12 cellular contexts compared by ENCODE assay signal in the genomic region with DNA sequence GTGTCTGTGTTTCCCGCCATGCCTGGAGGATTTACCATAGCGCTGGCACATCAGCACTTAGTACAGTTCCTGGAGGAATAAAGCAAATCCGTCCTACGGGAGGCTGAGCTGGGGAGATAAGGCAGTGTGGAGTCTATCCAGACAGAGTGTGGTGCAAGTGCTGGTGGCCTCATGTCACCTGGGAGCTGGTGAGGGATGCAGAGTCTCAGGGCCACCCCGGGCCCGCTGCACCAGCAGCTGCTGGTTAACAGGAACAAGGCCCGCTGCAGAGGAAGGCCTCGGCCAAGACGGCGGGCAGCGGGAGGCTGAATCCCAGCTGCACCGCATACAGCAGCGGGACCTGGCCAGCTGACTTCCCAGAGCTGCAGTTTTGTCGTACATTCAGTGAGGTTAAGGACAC. TPM values are rescaled to one million over a fixed set of nuclear protein-coding genes. Genes with fewer than 3 reads are reported as not detected.
A peak's percentile ranks its signal among the peaks of the same experiment; 100 is the strongest.
DNase-seq lines count a peak whose midpoint lies in the region; ATAC-seq, FAIRE-seq and TF ChIP-seq lines count a peak whose summit lies in the region.
"Had no signal": no experiment of that assay in that cellular context is flagged by ENCODE, and none has a peak within 500 bp of the region (broad histone marks: within the 10 kb centered on the region; RNA-seq: fewer than 3 reads in every experiment).

No MANE protein-coding gene starts in this region.

- H3K9me3 ChIP-seq in A549 (no peaks in the 10 kb centered on the region), mesenchymal stem cell (ENCODE audit: control insufficient read depth, low read length) (no peaks in the 10 kb centered on the region), Karpas-422 (ENCODE audit: low read length) (no peaks in the 10 kb centered on the region)
- H3K9me3 ChIP-seq in CD4-positive, alpha-beta T cell (ENCODE audit: control insufficient read depth, low read length) = no peaks in the 10 kb centered on the region

- H3K27me3 Mint-ChIP-seq in CD4-positive, alpha-beta T cell = no peaks in the 10 kb centered on the region
- no peaks in the 10 kb centered on the region for H3K27me3 Mint-ChIP-seq in type B pancreatic cell

- no peak overlapping the region for H3K9ac ChIP-seq in mesenchymal stem cell (ENCODE audit: low read length)
- no peak overlapping the region for H3K9ac ChIP-seq in Karpas-422 (ENCODE audit: low read length)

- no peaks in the 10 kb centered on the region for H4K20me1 ChIP-seq in Karpas-422 (ENCODE audit: insufficient read depth, low read depth, low read length)

- H3K36me3 ChIP-seq in mesenchymal stem cell (ENCODE audit: control insufficient read depth in 1 of 2, insufficient read depth in 2 of 2, low read depth in 1 of 2, low read length in 2 of 2) (no peaks in the 10 kb centered on the region), Karpas-422 (ENCODE audit: insufficient read depth, low read length) (no peaks in the 10 kb centered on the region)

- no peak for TF ChIP-seq CTCF in A549 (IDR thresholded peaks at IDR 0.05)
- no peak for TF ChIP-seq CTCF in NB4 (IDR thresholded peaks at IDR 0.05; ENCODE audit: low read depth, low read length)
- TF ChIP-seq CTCF in choroid plexus epithelial cell (conservative IDR thresholded peaks at IDR 0.05; ENCODE audit: low read depth, low read length) = no peak
- no peak for TF ChIP-seq CTCF in CD4-positive, alpha-beta T cell (IDR thresholded peaks at IDR 0.05)
- TF ChIP-seq CTCF in type B pancreatic cell (conservative IDR thresholded peaks at IDR 0.05) = no peak

- peak overlapping the region in 1 of 2 experiments; percentile 56 for H3K18ac ChIP-seq in mesenchymal stem cell (ENCODE audit: low read depth in 1 of 2, low read length in 2 of 2)

- no peak overlapping the region for H3K27ac Mint-ChIP-seq in CD4-positive, alpha-beta T cell
- no peak overlapping the region for H3K27ac Mint-ChIP-seq in type B pancreatic cell
- H3K27ac Mint-ChIP-seq: activated CD8-positive, alpha-beta T cell treated with anti-CD3 and anti-CD28 coated beads, Interleukin-2, amount 10 ng/mL, durations not matched to agents 7 days and 5 days; effector memory CD8-positive, alpha-beta T cell had no signal

- no peak overlapping the region for H2BK120ac ChIP-seq in mesenchymal stem cell (ENCODE audit: low read depth, low read length)

- H4K91ac ChIP-seq in mesenchymal stem cell (ENCODE audit: low read length) = peak overlapping the region; percentile 6

- H3K4me2 ChIP-seq in A549 (no peak overlapping the region), mesenchymal stem cell (ENCODE audit: low read length, poor library complexity, severe bottlenecking) (no peak overlapping the region), Karpas-422 (ENCODE audit: low read depth, low read length, poor library complexity, severe bottlenecking) (no peak overlapping the region)
- H3K4me2 ChIP-seq: PC-9 had no signal

- no peaks in the 10 kb centered on the region for H3K79me2 ChIP-seq in Karpas-422 (ENCODE audit: low read length)

- H3K4me3 ChIP-seq in A549 (no peak overlapping the region), NB4 (ENCODE audit: low read depth, low read length) (no peak overlapping the region), choroid plexus epithelial cell (ENCODE audit: low read depth, low read length) (no peak overlapping the region), mesenchymal stem cell (ENCODE audit: insufficient read depth in 1 of 2, low read depth in 1 of 2, low read length in 2 of 2) (no peak overlapping the region), Karpas-422 (ENCODE audit: low read length) (no peak overlapping the region)
- H3K4me3 ChIP-seq: PC-9 had no signal

- H3K4me3 Mint-ChIP-seq in CD4-positive, alpha-beta T cell = no peak overlapping the region
- no peak overlapping the region for H3K4me3 Mint-ChIP-seq in type B pancreatic cell
- H3K4me3 Mint-ChIP-seq: activated CD8-positive, alpha-beta T cell treated with anti-CD3 and anti-CD28 coated beads, Interleukin-2, amount 10 ng/mL, durations not matched to agents 7 days and 5 days; effector memory CD8-positive, alpha-beta T cell had no signal

- H3K14ac ChIP-seq in mesenchymal stem cell (ENCODE audit: low read length in 2 of 2) = no peak overlapping the region

- no peak for TF ChIP-seq EP300 in A549 (IDR thresholded peaks at IDR 0.05)

- peak overlapping the region in 1 of 2 experiments; percentile 32 for H2BK12ac ChIP-seq in mesenchymal stem cell (ENCODE audit: low read length in 2 of 2)

- POLR2A ChIA-PET in A549 (lab: Yijun Ruan, JAX) = interaction anchor here (1.1 kb wide), 1 partner anchor 58 kb away, joined by 14 read pairs; the partner anchor contains the start of gene CDC42EP4
- POLR2A ChIA-PET in CD4-positive, alpha-beta T cell (lab: Charles Lee) = interaction anchor here (0.9 kb wide), 1 partner anchor 642 kb away, joined by 3 read pairs; no protein-coding TSS in a partner anchor

- H3K9me3 Mint-ChIP-seq in CD4-positive, alpha-beta T cell = no peaks in the 10 kb centered on the region
- H3K9me3 Mint-ChIP-seq in type B pancreatic cell = no peaks in the 10 kb centered on the region
- H3K9me3 Mint-ChIP-seq: effector memory CD8-positive, alpha-beta T cell had no signal

- 78% methylated on average over 14 of the region's 14 CpGs for WGBS in A549 (ENCODE audit: missing lambda C conversion rate)
- WGBS in mesenchymal stem cell = 84% methylated on average over 14 of the region's 14 CpGs

- no peak overlapping the region for H2BK15ac ChIP-seq in mesenchymal stem cell (ENCODE audit: low read depth, poor library complexity, severe bottlenecking)

- H3K23ac ChIP-seq in mesenchymal stem cell (ENCODE audit: low read length in 2 of 2) = no peak overlapping the region

- no peaks in the 10 kb centered on the region for H3K36me3 Mint-ChIP-seq in CD4-positive, alpha-beta T cell (ENCODE audit: low read depth)
- H3K36me3 Mint-ChIP-seq in type B pancreatic cell = peaks cover 5% of the 10 kb centered on the region

- H4K8ac ChIP-seq in mesenchymal stem cell (ENCODE audit: low read length) = no peak overlapping the region

- ATAC-seq in A549 = peak; percentile 14 to 22; a peak in 3 of 6 replicates
- ATAC-seq in CD4-positive, alpha-beta T cell (ENCODE audit: poor library complexity) = no peak

- H3K4me1 ChIP-seq in A549 (0 out of 3 replicates have a peak, but pooled peaks cover 7% of the 10 kb centered on the region), mesenchymal stem cell (ENCODE audit: control insufficient read depth, insufficient read depth, low read depth, low read length) (peaks cover 20% of the 10 kb centered on the region), Karpas-422 (ENCODE audit: low read length) (peaks cover 38% of the 10 kb centered on the region)

- H3K4ac ChIP-seq in mesenchymal stem cell (ENCODE audit: low read depth in 1 of 2, low read length in 2 of 2) = peak overlapping the region in 1 of 2 experiments; percentile 40

- H2BK5ac ChIP-seq in mesenchymal stem cell (ENCODE audit: low read depth, low read length, poor library complexity, severe bottlenecking) = no peak overlapping the region

- intact Hi-C loops in CD4-positive, alpha-beta T cell (cut with DNase I, micrococcal nuclease) = loop anchor here in 1 of 2 experiments (1.0 kb wide), 1 partner anchor 642 kb away; no protein-coding TSS in a partner anchor

- FAIRE-seq in A549 (lab: Jason Lieb, UNC) = no peak
- no peak for FAIRE-seq in RCC 7860 (lab: Jason Lieb, UNC)

- H3K27me3 ChIP-seq in mesenchymal stem cell (ENCODE audit: control insufficient read depth in 1 of 2, insufficient read depth in 1 of 2, low read length in 2 of 2) (peaks cover 0 to 54% of the 10 kb centered on the region in 2 experiments), Karpas-422 (ENCODE audit: low read length) (no peaks in the 10 kb centered on the region)
- no peaks in the 10 kb centered on the region for H3K27me3 ChIP-seq in CD4-positive, alpha-beta T cell (ENCODE audit: control insufficient read depth, insufficient read depth, low read length)

- TF ChIP-seq POLR2A in A549 (IDR thresholded peaks at IDR 0.05; ENCODE audit: low read length) = no peak
- no peak for TF ChIP-seq POLR2A in NB4 (IDR thresholded peaks at IDR 0.05; ENCODE audit: extremely low read depth, insufficient read length)

- no peaks in the 10 kb centered on the region for H3K79me1 ChIP-seq in mesenchymal stem cell (replicated peaks; ENCODE audit: low read length, poor library complexity, severe bottlenecking)

- no peak overlapping the region for H2AFZ ChIP-seq in mesenchymal stem cell (ENCODE audit: low read depth, low read length)
- no peak overlapping the region for H2AFZ ChIP-seq in Karpas-422 (ENCODE audit: low read length)
- H2AFZ ChIP-seq: PC-9 had no signal

- H2AK5ac ChIP-seq in mesenchymal stem cell (ENCODE audit: low read length, severe bottlenecking) = no peak overlapping the region

- H3K27ac ChIP-seq in A549 (peak overlapping the region in 1 of 2 experiments; percentile 56; a peak in 3 of 6 replicates), mesenchymal stem cell (ENCODE audit: low read length, poor library complexity, severe bottlenecking) (no peak overlapping the region), Karpas-422 (ENCODE audit: low read length) (no peak overlapping the region)
- H3K27ac ChIP-seq in CD4-positive, alpha-beta T cell (ENCODE audit: low read depth, low read length) = no peak overlapping the region
- H3K27ac ChIP-seq: C4-2B, PC-9 had no signal

- DNase-seq in A549 (ENCODE audit: low read depth in 1 of 2, low spot score in 1 of 2) (no peak), NB4 (ENCODE audit: low read depth) (peak; percentile 30), choroid plexus epithelial cell (ENCODE audit: low read depth) (peak; percentile 56), mesenchymal stem cell (no peak), Karpas-422 (no peak), type B pancreatic cell (ENCODE audit: extremely low spot score, unreplicated experiment) (no peak), RCC 7860 (ENCODE audit: low spot score) (no peak)
- no peak for DNase-seq in CD4-positive, alpha-beta T cell

- CTCF ChIA-PET in A549 (lab: Yijun Ruan, JAX) = interaction anchor here (0.6 to 23.7 kb wide), 42 partner anchors 11 to 1763 kb away, joined by 3 to 975 read pairs (median 9); partner anchors contain the start of genes CDC42EP4, COG1 and CPSF4L
- CTCF ChIA-PET in CD4-positive, alpha-beta T cell (lab: Charles Lee) = interaction anchor here (0.6 to 3.7 kb wide), 10 partner anchors 36 to 831 kb away, joined by 3 to 39 read pairs (median 4); no protein-coding TSS in a partner anchor

- H3K4me1 Mint-ChIP-seq in CD4-positive, alpha-beta T cell (ENCODE audit: low read depth) = no peaks in the 10 kb centered on the region
- H3K4me1 Mint-ChIP-seq in type B pancreatic cell (ENCODE audit: unreplicated experiment) = peaks cover 17% of the 10 kb centered on the region

- no peaks in the 10 kb centered on the region for H3K9me2 ChIP-seq in Karpas-422 (replicated peaks; ENCODE audit: insufficient read depth, low read length)

- no peak for TF ChIP-seq RAD21 in A549 (conservative IDR thresholded peaks at IDR 0.05 in 1 of 2, IDR thresholded peaks at IDR 0.05 in 1 of 2)

RNA-seq across cellular contexts. Expression of gene CDC42EP4, which starts 57.3 kb away (rescaled TPM):
- polyA plus RNA-seq in A549 (2011; rRNA removed) = 32.9 and 33.8 TPM in 2 replicates
- 40.9 and 72.3 TPM in 2 replicates for polyA plus RNA-seq in A549 (2012; cell fraction: cytosol; rRNA removed)
- 41.7 and 52.8 TPM in 2 replicates for polyA plus RNA-seq in A549 (2012; cell fraction: nucleus; rRNA removed)
- 60.1 to 66.3 TPM (median 65.7 TPM) in 3 replicates for polyA plus RNA-seq in A549 (2017; fragmentation: RNase III; extraction: RNeasy Plus Mini Kit Qiagen cat#74134 plus additional on column Dnase treatment)
- 64.6 and 69.0 TPM in 2 replicates for polyA minus RNA-seq in A549 (2011; rRNA and poly(A)+ RNA removed)
- polyA plus RNA-seq in mesenchymal stem cell (2013, experiment 1 of 2) = 26.3 TPM
- polyA plus RNA-seq in mesenchymal stem cell (2013, experiment 2 of 2) = 26.1 TPM
- 1 to 10 TPM; 2.9 to 3.5 TPM for total RNA-seq in CD4-positive, alpha-beta T cell
- total RNA-seq in Karpas-422 (2014; rRNA removed; shearing (Covaris generic); ENCODE audit: low replicate concordance) = not detected in 2 replicates
- 24.7 and 78.8 TPM in 2 replicates for total RNA-seq in type B pancreatic cell (ENCODE audit: low replicate concordance)

Comparison
In these comparisons a context has a peak if more than half of its experiments do, and no peak if none do; other contexts are left out.
1. DNase-seq: peak in NB4 (single experiment) and choroid plexus epithelial cell (single experiment); none in A549 (0 of 2), mesenchymal stem cell (single experiment), CD4-positive, alpha-beta T cell (0 of 10), Karpas-422 (single experiment), type B pancreatic cell (single experiment) and RCC 7860 (single experiment).